8 cellular contexts compared by ENCODE assay signal in the genomic region with DNA sequence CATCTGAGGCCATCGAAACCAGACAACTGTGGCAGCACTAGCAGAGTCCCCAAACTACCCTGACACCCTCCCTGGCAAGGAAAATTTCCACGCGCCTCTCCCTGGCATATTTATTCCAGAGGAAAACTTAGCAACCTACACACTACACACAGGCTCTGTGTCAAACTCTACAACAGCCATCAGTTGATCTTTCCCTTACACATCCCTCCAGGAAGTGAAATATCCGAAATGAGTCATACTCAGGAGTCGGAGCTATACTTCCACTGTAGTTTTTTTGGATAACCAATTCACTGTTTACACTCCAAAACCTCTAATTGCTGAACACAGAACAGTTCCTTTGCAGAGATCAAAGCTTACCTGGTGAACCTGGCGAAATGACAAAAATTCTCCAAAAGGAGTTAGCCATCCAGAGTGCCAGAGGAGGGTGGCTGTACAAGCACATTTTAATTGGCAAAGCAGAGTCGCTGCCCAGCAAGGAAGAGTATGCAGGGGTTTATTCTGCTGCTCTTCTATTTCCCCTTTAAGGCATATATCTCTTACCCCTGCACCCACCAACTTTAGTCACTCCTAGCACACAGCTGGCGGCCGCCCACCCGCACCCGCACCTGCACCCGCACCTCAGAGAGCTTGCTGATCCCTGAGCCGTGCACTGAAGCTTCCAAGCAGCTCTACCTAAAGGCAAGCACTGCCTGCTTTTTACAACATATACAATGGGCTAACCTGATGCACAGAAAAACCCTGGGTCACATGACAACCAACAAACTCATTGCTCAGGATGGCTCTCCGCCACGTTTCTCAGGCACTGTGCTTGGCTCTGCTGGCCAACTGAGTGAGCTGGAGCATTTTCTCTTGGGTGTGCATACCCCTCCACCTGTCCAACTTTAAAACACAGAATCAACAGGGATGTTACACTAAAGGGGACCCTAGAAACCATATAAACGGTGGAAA. TPM values are rescaled to one million over a fixed set of nuclear protein-coding genes. Genes with fewer than 3 reads are reported as not detected.
DNase-seq lines count a peak whose midpoint lies in the region; ATAC-seq and TF ChIP-seq lines count a peak whose summit lies in the region.
"Had no signal": no experiment of that assay in that cellular context is flagged by ENCODE, and none has a peak within 500 bp of the region (broad histone marks: within the 10 kb centered on the region; RNA-seq: fewer than 3 reads in every experiment).

No MANE protein-coding gene starts in this region.

- ATAC-seq in stimulated activated naive CD8-positive, alpha-beta T cell treated with anti-CD3 and anti-CD28 coated beads, Interleukin-15, amount 100 ng/mL, for 72 hours: no peak
- ATAC-seq in HG03439 (IDR thresholded peaks at IDR 0.05; ENCODE audit: unreplicated experiment): no peak

- intact Hi-C loops in activated T-helper 1 cell treated with anti-CD3 and anti-CD28 coated beads, Interleukin-12 subunit alpha, Interleukin-12 subunit beta, Interleukin-2, Interleukin-4 antibody, amounts not matched to agents 30 ng/mL and 10 ng/mL and 1 ng/mL, durations not matched to agents 14 hours and 24 hours and 36 hours (cut with micrococcal nuclease): no loop called here

- TF ChIP-seq CTCF in HFFc6 (IDR thresholded peaks at IDR 0.05): no peak

- no peaks in the 10 kb centered on the region for H3K9me3 Mint-ChIP-seq in HFFc6
- no peaks in the 10 kb centered on the region for H3K9me3 Mint-ChIP-seq in activated T-helper 1 cell treated with anti-CD3 and anti-CD28 coated beads, Interleukin-12 subunit alpha, Interleukin-12 subunit beta, Interleukin-2, Interleukin-4 antibody, amounts not matched to agents 30 ng/mL and 10 ng/mL and 1 ng/mL, durations not matched to agents 14 hours and 24 hours and 36 hours
- no peaks in the 10 kb centered on the region for H3K9me3 Mint-ChIP-seq in stimulated activated naive CD8-positive, alpha-beta T cell treated with anti-CD3 and anti-CD28 coated beads, Interleukin-15, amount 100 ng/mL, for 72 hours

- peaks cover 87% of the 10 kb centered on the region for H3K4me1 Mint-ChIP-seq in HFFc6 (ENCODE audit: low read depth)
- H3K4me1 Mint-ChIP-seq in activated T-helper 1 cell treated with anti-CD3 and anti-CD28 coated beads, Interleukin-12 subunit alpha, Interleukin-12 subunit beta, Interleukin-2, Interleukin-4 antibody, amounts not matched to agents 30 ng/mL and 10 ng/mL and 1 ng/mL, durations not matched to agents 14 hours and 24 hours and 36 hours (ENCODE audit: low read depth): peaks cover 67% of the 10 kb centered on the region
- peaks cover 89% of the 10 kb centered on the region for H3K4me1 Mint-ChIP-seq in stimulated activated naive CD8-positive, alpha-beta T cell treated with anti-CD3 and anti-CD28 coated beads, Interleukin-15, amount 100 ng/mL, for 72 hours

- peak overlapping the region; percentile 93 for H3K27ac Mint-ChIP-seq in HFFc6
- H3K27ac Mint-ChIP-seq in activated T-helper 1 cell treated with anti-CD3 and anti-CD28 coated beads, Interleukin-12 subunit alpha, Interleukin-12 subunit beta, Interleukin-2, Interleukin-4 antibody, amounts not matched to agents 30 ng/mL and 10 ng/mL and 1 ng/mL, durations not matched to agents 14 hours and 24 hours and 36 hours: peak overlapping the region; percentile 82
- H3K27ac Mint-ChIP-seq in stimulated activated naive CD8-positive, alpha-beta T cell treated with anti-CD3 and anti-CD28 coated beads, Interleukin-15, amount 100 ng/mL, for 72 hours: peak overlapping the region in 1 of 2 donors; percentile 48

- peaks cover 4% of the 10 kb centered on the region; the same call in 1 of the 2 replicates for H3K27me3 Mint-ChIP-seq in HFFc6 (ENCODE audit: insufficient read depth)
- no peaks in the 10 kb centered on the region for H3K27me3 Mint-ChIP-seq in activated T-helper 1 cell treated with anti-CD3 and anti-CD28 coated beads, Interleukin-12 subunit alpha, Interleukin-12 subunit beta, Interleukin-2, Interleukin-4 antibody, amounts not matched to agents 30 ng/mL and 10 ng/mL and 1 ng/mL, durations not matched to agents 14 hours and 24 hours and 36 hours (ENCODE audit: insufficient read depth)
- H3K27me3 Mint-ChIP-seq in stimulated activated naive CD8-positive, alpha-beta T cell treated with anti-CD3 and anti-CD28 coated beads, Interleukin-15, amount 100 ng/mL, for 72 hours: no peaks in the 10 kb centered on the region

- DNase-seq in HFFc6 (peak; percentile 76), hepatic stellate cell (ENCODE audit: low spot score) (peak; percentile 69), GF-D8 (lab: John Stamatoyannopoulos, UW) (no peak), GOT3 (lab: John Stamatoyannopoulos, UW) (no peak)
- no peak for DNase-seq in activated T-helper 1 cell treated with anti-CD3 and anti-CD28 coated beads, Interleukin-12 subunit alpha, Interleukin-12 subunit beta, Interleukin-2, Interleukin-4 antibody, amounts not matched to agents 30 ng/mL and 10 ng/mL and 1 ng/mL, durations not matched to agents 14 hours and 24 hours and 36 hours (ENCODE audit: low spot score)
- DNase-seq in stimulated activated naive CD8-positive, alpha-beta T cell treated with anti-CD3 and anti-CD28 coated beads, Interleukin-15, amount 100 ng/mL, for 72 hours: no peak
- DNase-seq: stimulated activated CD8-positive, alpha-beta memory T cell treated with anti-CD3 and anti-CD28 coated beads, Interleukin-4, amount 100 ng/mL, for 48 hours had no signal

- peaks cover 12% of the 10 kb centered on the region for H3K36me3 Mint-ChIP-seq in HFFc6 (ENCODE audit: low read depth)
- peaks cover 16% of the 10 kb centered on the region for H3K36me3 Mint-ChIP-seq in activated T-helper 1 cell treated with anti-CD3 and anti-CD28 coated beads, Interleukin-12 subunit alpha, Interleukin-12 subunit beta, Interleukin-2, Interleukin-4 antibody, amounts not matched to agents 30 ng/mL and 10 ng/mL and 1 ng/mL, durations not matched to agents 14 hours and 24 hours and 36 hours (ENCODE audit: low read depth)

- H3K4me3 Mint-ChIP-seq in HFFc6: peak overlapping the region; percentile 78
- H3K4me3 Mint-ChIP-seq in activated T-helper 1 cell treated with anti-CD3 and anti-CD28 coated beads, Interleukin-12 subunit alpha, Interleukin-12 subunit beta, Interleukin-2, Interleukin-4 antibody, amounts not matched to agents 30 ng/mL and 10 ng/mL and 1 ng/mL, durations not matched to agents 14 hours and 24 hours and 36 hours: no peak overlapping the region
- peak overlapping the region; percentile 17 to 67 for H3K4me3 Mint-ChIP-seq in stimulated activated naive CD8-positive, alpha-beta T cell treated with anti-CD3 and anti-CD28 coated beads, Interleukin-15, amount 100 ng/mL, for 72 hours

RNA-seq across cellular contexts. Expression of a gene that starts 54.9 kb away (rescaled TPM):
- total RNA-seq in HFFc6 (2021; fragmentation: NEBNext Ultra II Directional; extraction: Animal tissue kit (Norgen Biotek cat#: 25700)): 100 to 1,000 TPM; 565 to 646 (median 603) TPM
- 317 and 323 TPM in 2 replicates for total RNA-seq in activated T-helper 1 cell treated with anti-CD3 and anti-CD28 coated beads, Interleukin-12 subunit alpha, Interleukin-12 subunit beta, Interleukin-2, Interleukin-4 antibody, amounts not matched to agents 30 ng/mL and 10 ng/mL and 1 ng/mL, durations not matched to agents 14 hours and 24 hours and 36 hours

Comparison
In these comparisons a context has a peak if more than half of its experiments do, and no peak if none do; other contexts are left out.
1. DNase-seq: peak in HFFc6 (single experiment) and hepatic stellate cell (single experiment); none in activated T-helper 1 cell treated with anti-CD3 and anti-CD28 coated beads, Interleukin-12 subunit alpha, Interleukin-12 subunit beta, Interleukin-2, Interleukin-4 antibody, amounts not matched to agents 30 ng/mL and 10 ng/mL and 1 ng/mL, durations not matched to agents 14 hours and 24 hours and 36 hours (single experiment), stimulated activated naive CD8-positive, alpha-beta T cell treated with anti-CD3 and anti-CD28 coated beads, Interleukin-15, amount 100 ng/mL, for 72 hours (0 of 2), GF-D8 (single experiment) and GOT3 (single experiment).